16 cellular contexts compared by ENCODE assay signal in genomic region chr22:43226368-43226979, GRCh38. TPM values are rescaled to one million over a fixed set of nuclear protein-coding genes. Genes with fewer than 3 reads are reported as not detected.
A peak's percentile ranks its signal among the peaks of the same experiment; 100 is the strongest.
DNase-seq lines count a peak whose midpoint lies in the region; ATAC-seq, FAIRE-seq and TF ChIP-seq lines count a peak whose summit lies in the region.
"Had no signal": no experiment of that assay in that cellular context is flagged by ENCODE, and none has a peak within 500 bp of the region (broad histone marks: within the 10 kb centered on the region; RNA-seq: fewer than 3 reads in every experiment).

No MANE protein-coding gene starts in this region.

- H3K4me1 ChIP-seq in cardiac muscle cell (ENCODE audit: low read depth) = peaks cover 8% of the 10 kb centered on the region
- H3K4me1 ChIP-seq: A549, ascending aorta had no signal

- no peak overlapping the region for H3K4me3 ChIP-seq in cardiac muscle cell
- H3K4me3 ChIP-seq in iPS-18c (ENCODE audit: insufficient read depth, low read depth, low read length) = peak overlapping the region; percentile 9; the same call in 1 of the 2 replicates
- H3K4me3 ChIP-seq: A549, ascending aorta, vagina had no signal

- no peak for ATAC-seq in left ventricle myocardium superior
- ATAC-seq in activated CD8-positive, alpha-beta T cell treated with anti-CD3 and anti-CD28 coated beads for 36 hours = no peak
- no peak for ATAC-seq in natural killer cell
- ATAC-seq: A549 had no signal

- H3K9me3 Mint-ChIP-seq in activated CD8-positive, alpha-beta T cell treated with anti-CD3 and anti-CD28 coated beads for 36 hours = no peaks in the 10 kb centered on the region
- no peaks in the 10 kb centered on the region for H3K9me3 Mint-ChIP-seq in type B pancreatic cell
- no peaks in the 10 kb centered on the region for H3K9me3 Mint-ChIP-seq in natural killer cell
- H3K9me3 Mint-ChIP-seq: T-helper 1 cell treated with Interleukin-12 subunit alpha and Interleukin-12 subunit beta and Interleukin-4 antibody, amounts not matched to agents 30 μg/mL and 1 μg/mL, for 36 hours had no signal

- POLR2A ChIA-PET in activated CD8-positive, alpha-beta T cell treated with anti-CD3 and anti-CD28 coated beads for 36 hours (lab: Charles Lee) = no interaction called here

- H3K27me3 Mint-ChIP-seq in activated CD8-positive, alpha-beta T cell treated with anti-CD3 and anti-CD28 coated beads for 36 hours = no peaks in the 10 kb centered on the region
- H3K27me3 Mint-ChIP-seq in type B pancreatic cell = peaks cover 25% of the 10 kb centered on the region
- peaks cover 7 to 20% of the 10 kb centered on the region in 2 donors for H3K27me3 Mint-ChIP-seq in natural killer cell (ENCODE audit: low read depth in 2 of 2)

- TF ChIP-seq CTCF in cardiac muscle cell (IDR thresholded peaks at IDR 0.05; ENCODE audit: low read depth, low read length) = no peak
- no peak for TF ChIP-seq CTCF in activated CD8-positive, alpha-beta T cell treated with anti-CD3 and anti-CD28 coated beads for 36 hours (IDR thresholded peaks at IDR 0.05)
- peak; percentile 47 for TF ChIP-seq CTCF in type B pancreatic cell (conservative IDR thresholded peaks at IDR 0.05)
- no peak for TF ChIP-seq CTCF in natural killer cell (IDR thresholded peaks at IDR 0.05)
- no peak for TF ChIP-seq CTCF in D721Med (IDR thresholded peaks at IDR 0.05; ENCODE audit: insufficient read depth, missing control alignments)

- H3K27ac Mint-ChIP-seq in activated CD8-positive, alpha-beta T cell treated with anti-CD3 and anti-CD28 coated beads for 36 hours = peak overlapping the region; percentile 48
- peak overlapping the region; percentile 25 for H3K27ac Mint-ChIP-seq in type B pancreatic cell
- no peak overlapping the region for H3K27ac Mint-ChIP-seq in natural killer cell
- H3K27ac Mint-ChIP-seq: T-helper 1 cell treated with Interleukin-12 subunit alpha and Interleukin-12 subunit beta and Interleukin-4 antibody, amounts not matched to agents 30 μg/mL and 1 μg/mL, for 36 hours had no signal

- H3K4me1 Mint-ChIP-seq in activated CD8-positive, alpha-beta T cell treated with anti-CD3 and anti-CD28 coated beads for 36 hours (ENCODE audit: low read depth) = peaks cover 10% of the 10 kb centered on the region
- H3K4me1 Mint-ChIP-seq in type B pancreatic cell (ENCODE audit: unreplicated experiment) (peaks cover 33% of the 10 kb centered on the region), natural killer cell (peaks cover 0 to 12% of the 10 kb centered on the region in 2 donors)

- FAIRE-seq in D721Med (lab: Jason Lieb, UNC) = no peak
- FAIRE-seq: A549, endothelial cell of umbilical vein, H54, kidney had no signal

- DNase-seq in cardiac muscle cell (ENCODE audit: low read depth in 1 of 2, low spot score in 1 of 2) (peak; percentile 54 to 67), left ventricle myocardium superior (no peak), type B pancreatic cell (ENCODE audit: extremely low spot score, unreplicated experiment) (no peak), natural killer cell (no peak), D721Med (ENCODE audit: insufficient read length, low spot score) (no peak), NCI-H1436 (lab: John Stamatoyannopoulos, UW) (no peak)
- DNase-seq in activated CD8-positive, alpha-beta T cell treated with anti-CD3 and anti-CD28 coated beads for 36 hours = no peak
- DNase-seq: kidney, NCI-H524 treated with DMSO at 0.1 percent for 48 hours had no signal

- no peaks in the 10 kb centered on the region for H3K9me3 ChIP-seq in cardiac muscle cell (ENCODE audit: low read depth)
- H3K9me3 ChIP-seq in iPS-18c (ENCODE audit: control insufficient read depth, insufficient read depth, low read length) = no peaks in the 10 kb centered on the region
- H3K9me3 ChIP-seq: A549, ascending aorta, vagina had no signal

- CTCF ChIA-PET in activated CD8-positive, alpha-beta T cell treated with anti-CD3 and anti-CD28 coated beads for 36 hours (lab: Charles Lee) = interaction anchor here (7.2 kb wide), 1 partner anchor 119 kb away, joined by 109 read pairs; the partner anchor contains the start of gene SCUBE1

- H3K36me3 Mint-ChIP-seq in activated CD8-positive, alpha-beta T cell treated with anti-CD3 and anti-CD28 coated beads for 36 hours (ENCODE audit: low read depth) = no peaks in the 10 kb centered on the region
- H3K36me3 Mint-ChIP-seq in type B pancreatic cell (no peaks in the 10 kb centered on the region), natural killer cell (no peaks in the 10 kb centered on the region)

- no peaks in the 10 kb centered on the region for H3K36me3 ChIP-seq in cardiac muscle cell
- H3K36me3 ChIP-seq: ascending aorta, vagina had no signal

- H3K4me3 Mint-ChIP-seq in activated CD8-positive, alpha-beta T cell treated with anti-CD3 and anti-CD28 coated beads for 36 hours = no peak overlapping the region
- H3K4me3 Mint-ChIP-seq in type B pancreatic cell (no peak overlapping the region), natural killer cell (no peak overlapping the region)
- H3K4me3 Mint-ChIP-seq: T-helper 1 cell treated with Interleukin-12 subunit alpha and Interleukin-12 subunit beta and Interleukin-4 antibody, amounts not matched to agents 30 μg/mL and 1 μg/mL, for 36 hours had no signal

- intact Hi-C loops in left ventricle myocardium superior (cut with micrococcal nuclease) = no loop called here
- intact Hi-C loops in activated CD8-positive, alpha-beta T cell treated with anti-CD3 and anti-CD28 coated beads for 36 hours (cut with micrococcal nuclease) = no loop called here
- intact Hi-C loops in natural killer cell (cut with micrococcal nuclease) = no loop called here

- no peak overlapping the region for H3K27ac ChIP-seq in cardiac muscle cell
- H3K27ac ChIP-seq: A549, ascending aorta, vagina had no signal

- no peaks in the 10 kb centered on the region for H3K27me3 ChIP-seq in cardiac muscle cell
- H3K27me3 ChIP-seq: vagina had no signal

RNA-seq across cellular contexts. Expression of gene TTLL12, which starts 39.5 kb away (rescaled TPM):
- total RNA-seq in cardiac muscle cell (52.9 and 62.7 TPM in 2 replicates), left ventricle myocardium superior (12.3 TPM), type B pancreatic cell (ENCODE audit: low replicate concordance) (57.3 and 98.5 TPM in 2 replicates), natural killer cell (10 to 100 TPM in 2 of 3 donors, 1 to 10 TPM in 1; 9.3 to 15.5 (median 13.7) TPM)
- 45.9 and 58.6 TPM in 2 replicates for polyA plus RNA-seq in cardiac muscle cell
- total RNA-seq in activated CD8-positive, alpha-beta T cell treated with anti-CD3 and anti-CD28 coated beads for 36 hours = 10 to 100 TPM; 83.5 to 86.0 TPM

Comparison
In these comparisons a context has a peak if more than half of its experiments do, and no peak if none do; other contexts are left out.
1. DNase-seq: peak in cardiac muscle cell (2 of 2); none in left ventricle myocardium superior (single experiment), activated CD8-positive, alpha-beta T cell treated with anti-CD3 and anti-CD28 coated beads for 36 hours (single experiment), type B pancreatic cell (single experiment), natural killer cell (single experiment), D721Med (single experiment) and NCI-H1436 (single experiment).
2. H3K27ac Mint-ChIP-seq: peak in activated CD8-positive, alpha-beta T cell treated with anti-CD3 and anti-CD28 coated beads for 36 hours (single experiment) and type B pancreatic cell (single experiment); none in natural killer cell (0 of 2).